In the genomic region with DNA sequence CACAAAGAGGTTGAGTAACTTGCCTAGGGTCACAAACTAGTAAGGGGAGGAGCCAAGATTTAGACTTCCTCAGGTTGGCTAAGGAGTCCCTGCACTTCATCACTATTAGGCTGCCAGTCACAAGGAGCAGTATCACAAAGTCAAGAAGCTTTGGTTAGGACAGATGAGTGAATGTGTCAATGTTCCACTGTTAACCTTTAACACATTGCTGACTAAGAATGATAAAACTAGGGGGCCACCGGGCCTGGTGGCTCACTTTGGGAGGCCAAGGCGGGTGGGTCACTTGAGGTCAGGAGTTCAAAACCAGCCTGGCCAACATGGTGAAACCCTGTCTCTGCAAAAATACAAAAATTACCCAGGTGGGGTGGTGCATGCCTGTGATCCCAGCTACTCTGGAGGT, we compare ENCODE assay signal across 10 cellular contexts. TPM values are rescaled to one million over a fixed set of nuclear protein-coding genes. Genes with fewer than 3 reads are reported as not detected.
DNase-seq lines count a peak whose midpoint lies in the region; ATAC-seq and TF ChIP-seq lines count a peak whose summit lies in the region.
"Had no signal": no experiment of that assay in that cellular context is flagged by ENCODE, and none has a peak within 500 bp of the region (broad histone marks: within the 10 kb centered on the region; RNA-seq: fewer than 3 reads in every experiment).

No MANE protein-coding gene starts in this region.

- H3K4me3 ChIP-seq in dorsolateral prefrontal cortex, result peak overlapping the region in 2 of 59 donors; percentile 7 to 24

- intact Hi-C loops in dorsolateral prefrontal cortex (cut with DNase I), result no loop called here

- in situ Hi-C loops in GM13976 (cut with MboI; ENCODE audit: low sequenced_read_pairs, unreplicated experiment), result no loop called here

- peak; percentile 94 for ATAC-seq in GM18508 (IDR thresholded peaks at IDR 0.05; ENCODE audit: insufficient read depth, unreplicated experiment)
- peak; percentile 66 for ATAC-seq in GM19468 (IDR thresholded peaks at IDR 0.05; ENCODE audit: extremely low read depth, unreplicated experiment)
- peak; percentile 54 for ATAC-seq in HG03280 (IDR thresholded peaks at IDR 0.05; ENCODE audit: unreplicated experiment)

- no peaks in the 10 kb centered on the region for H3K27me3 ChIP-seq in dorsolateral prefrontal cortex

- DNase-seq in dorsolateral prefrontal cortex (no peak), NCI-H1092 (lab: John Stamatoyannopoulos, UW) (no peak), GM13976 (ENCODE audit: low spot score) (no peak), NCI-H526 treated with DMSO at 0.1 percent for 48 hours (lab: John Stamatoyannopoulos, UW) (no peak)
- no peak for DNase-seq in stimulated activated CD4-positive, alpha-beta T cell treated with anti-CD3 and anti-CD28 coated beads, Interleukin-4, amount 100 ng/mL, for 4 hours
- DNase-seq: NK-92 treated with Interleukin-12 subunit alpha and Interleukin-12 subunit beta, amount 100 ng/mL, for 24 hours; posterior cingulate gyrus had no signal

- TF ChIP-seq CTCF in dorsolateral prefrontal cortex (IDR thresholded peaks at IDR 0.05 in 54 of 56, conservative IDR thresholded peaks at IDR 0.05 in 2 of 56; ENCODE audit: low read depth in 1 of 56, partially characterized antibody in 56 of 56), result no peak
- TF ChIP-seq CTCF in GM13976 (IDR thresholded peaks at IDR 0.05; ENCODE audit: borderline replicate concordance, control extremely low read depth, extremely low read depth, insufficient read depth, missing control alignments), result no peak

- H3K27ac ChIP-seq in dorsolateral prefrontal cortex, result peak overlapping the region; percentile 30 to 98 (median 92)

RNA-seq across cellular contexts. Expression of a gene that starts 32.0 kb away (rescaled TPM):
- total RNA-seq in dorsolateral prefrontal cortex, result 100 to 1,000 TPM in 9 of 120 experiments, 10 to 100 TPM in 111; 31.8 to 163 (median 68.8) TPM
